8 cellular contexts compared by ENCODE assay signal in genomic region chr6:140105857-140106256, GRCh38.
A peak's percentile ranks its signal among the peaks of the same experiment; 100 is the strongest.
DNase-seq lines count a peak whose midpoint lies in the region; ATAC-seq and TF ChIP-seq lines count a peak whose summit lies in the region.

No MANE protein-coding gene starts in this region.

- CTCF ChIA-PET in GM10248 (lab: Yijun Ruan, JAX) = no interaction called here

- H2BK12ac ChIP-seq in neuronal stem cell (ENCODE audit: low read length) = no peak overlapping the region

- no peak overlapping the region for H4K91ac ChIP-seq in neuronal stem cell (ENCODE audit: low read depth, low read length, poor library complexity)

- H3K4me3 ChIP-seq in NB4 (ENCODE audit: low read depth, low read length) (no peak overlapping the region), choroid plexus epithelial cell (ENCODE audit: low read depth, low read length) (no peak overlapping the region), neuronal stem cell (ENCODE audit: low read length in 2 of 2) (no peak overlapping the region)

- no peak overlapping the region for H2AK5ac ChIP-seq in neuronal stem cell (ENCODE audit: low read depth, low read length)

- H3K36me3 ChIP-seq in neuronal stem cell (replicated peaks in 1 of 2; ENCODE audit: control insufficient read depth in 2 of 2, insufficient read depth in 2 of 2, low read length in 2 of 2) = no peaks in the 10 kb centered on the region

- H3K79me1 ChIP-seq in neuronal stem cell (ENCODE audit: low read depth, low read length) = no peaks in the 10 kb centered on the region

- H4K8ac ChIP-seq in neuronal stem cell (ENCODE audit: low read depth, low read length) = no peak overlapping the region

- TF ChIP-seq POLR2A in NB4 (IDR thresholded peaks at IDR 0.05; ENCODE audit: extremely low read depth, insufficient read length) = no peak

- no peak overlapping the region for H3K9ac ChIP-seq in neuronal stem cell (ENCODE audit: low read depth, low read length, poor library complexity)

- no peak overlapping the region for H3K23ac ChIP-seq in neuronal stem cell (ENCODE audit: low read depth, low read length, poor library complexity)

- H3K14ac ChIP-seq in neuronal stem cell (ENCODE audit: low read length) = no peak overlapping the region

- WGBS in neuronal stem cell (ENCODE audit: extremely low coverage in 2 of 2, insufficient read length in 2 of 2, insufficient replicate concordance in 1 of 2), 2 donors = no CpG with 5 or more reads among the region's 6 CpGs

- POLR2A ChIA-PET in GM10248 (lab: Yijun Ruan, JAX) = no interaction called here

- no peak overlapping the region for H3K27ac ChIP-seq in neuronal stem cell (replicated peaks; ENCODE audit: low read length)

- H3K4me2 ChIP-seq in neuronal stem cell (ENCODE audit: insufficient read depth, low read length, poor library complexity, severe bottlenecking) = no peak overlapping the region

- no peak overlapping the region for H3K4ac ChIP-seq in neuronal stem cell (ENCODE audit: low read length)

- no peak overlapping the region for H3K18ac ChIP-seq in neuronal stem cell (ENCODE audit: low read length)

- H2BK5ac ChIP-seq in neuronal stem cell (ENCODE audit: low read length) = no peak overlapping the region

- H2AFZ ChIP-seq in neuronal stem cell (ENCODE audit: low read length) = peak overlapping the region; percentile 79

- ATAC-seq in HG02938 (IDR thresholded peaks at IDR 0.05; ENCODE audit: unreplicated experiment) (no peak), GM21381 (IDR thresholded peaks at IDR 0.05; ENCODE audit: unreplicated experiment) (no peak), HG03442 (IDR thresholded peaks at IDR 0.05; ENCODE audit: unreplicated experiment) (no peak)

- 0 out of 2 replicates have a peak, but pooled peaks have one; percentile 6 for TF ChIP-seq CTCF in GM12874 (IDR thresholded peaks at IDR 0.05; ENCODE audit: insufficient read depth, low read depth, low read length)
- TF ChIP-seq CTCF in NB4 (IDR thresholded peaks at IDR 0.05; ENCODE audit: low read depth, low read length) = no peak
- TF ChIP-seq CTCF in choroid plexus epithelial cell (conservative IDR thresholded peaks at IDR 0.05; ENCODE audit: low read depth, low read length) = peak; percentile 45
- no peak for TF ChIP-seq CTCF in GM10248 (IDR thresholded peaks at IDR 0.05; ENCODE audit: control extremely low read depth, extremely low read depth, low read depth, missing control alignments)

- peak; percentile 41 for DNase-seq in NB4 (ENCODE audit: low read depth)
- DNase-seq in choroid plexus epithelial cell (ENCODE audit: low read depth) = peak; percentile 51
- no peak for DNase-seq in neuronal stem cell (ENCODE audit: low spot score)
- DNase-seq in GM10248 (ENCODE audit: extremely low spot score) = no peak

- no peak overlapping the region for H2BK15ac ChIP-seq in neuronal stem cell (ENCODE audit: low read length)

- no peaks in the 10 kb centered on the region for H3K9me3 ChIP-seq in neuronal stem cell (replicated peaks in 1 of 2; ENCODE audit: control insufficient read depth in 2 of 2, insufficient read depth in 1 of 2, low read depth in 1 of 2, low read length in 2 of 2)

- H3K4me1 ChIP-seq in neuronal stem cell (ENCODE audit: control insufficient read depth in 2 of 2, insufficient read depth in 1 of 2, low read depth in 1 of 2, low read length in 2 of 2) = no peaks in the 10 kb centered on the region

- H2BK120ac ChIP-seq in neuronal stem cell (ENCODE audit: low read depth, low read length) = no peak overlapping the region

- no peaks in the 10 kb centered on the region for H3K27me3 ChIP-seq in neuronal stem cell (ENCODE audit: control insufficient read depth in 3 of 3, insufficient read depth in 3 of 3, low read depth in 1 of 3, low read length in 3 of 3)

Comparison
In these comparisons a context has a peak if more than half of its experiments do, and no peak if none do; other contexts are left out.
1. CTCF ChIP-seq: peak in GM12874 (single experiment) and choroid plexus epithelial cell (single experiment); none in NB4 (single experiment) and GM10248 (single experiment).
2. DNase-seq: peak in NB4 (single experiment) and choroid plexus epithelial cell (single experiment); none in neuronal stem cell (single experiment) and GM10248 (single experiment).